2 cellular contexts compared by ENCODE assay signal in genomic region chr2:36597532-36598377, GRCh38.
TF ChIP-seq lines count a peak whose summit lies in the region.

TSS of gene FEZ2 (minus strand) at chr2:36598168. CDS start at chr2:36598142, 26 bp downstream.

TF ChIP-seq in A549, 52 proteins besides CTCF, POLR2A, EP300 and RAD21 (continued from another document):
- TF ChIP-seq PBX3 (IDR thresholded peaks at IDR 0.05), result no peak
- no peak for TF ChIP-seq MAZ (IDR thresholded peaks at IDR 0.05; ENCODE audit: borderline replicate concordance, low read depth, low read length)
- TF ChIP-seq NFE2L2 (conservative IDR thresholded peaks at IDR 0.05; ENCODE audit: low read length), result no peak
- no peak for TF ChIP-seq RCOR1 (IDR thresholded peaks at IDR 0.05; ENCODE audit: low read depth, low read length)

TF ChIP-seq in WTC11, 78 proteins besides CTCF, POLR2A, EP300 and RAD21 (continued from another document):
- TF ChIP-seq ZBTB43 (CRISPR knock-in tag; IDR thresholded peaks at IDR 0.05) (0 out of 2 replicates have a peak, but pooled peaks have one; percentile 71), RORB (CRISPR knock-in tag; IDR thresholded peaks at IDR 0.05) (no peak), HMGXB4 (CRISPR knock-in tag; IDR thresholded peaks at IDR 0.05) (peak; percentile 46; the same call in 1 of the 2 replicates), TEAD1 (CRISPR knock-in tag; IDR thresholded peaks at IDR 0.05) (peak; percentile 84; the same call in 1 of the 2 replicates), MAX (CRISPR knock-in tag; IDR thresholded peaks at IDR 0.05) (peak; percentile 76), ZBTB21 (CRISPR knock-in tag; IDR thresholded peaks at IDR 0.05; ENCODE audit: borderline replicate concordance) (0 out of 2 replicates have a peak, but pooled peaks have one; percentile 6), FOXP1 (CRISPR knock-in tag; IDR thresholded peaks at IDR 0.05; ENCODE audit: borderline replicate concordance) (0 out of 2 replicates have a peak, but pooled peaks have one; percentile 84), ETV6 (CRISPR knock-in tag; IDR thresholded peaks at IDR 0.05) (peak; percentile 80), SP1 (CRISPR knock-in tag; conservative IDR thresholded peaks at IDR 0.05) (peak; percentile 77), MXD4 (CRISPR knock-in tag; IDR thresholded peaks at IDR 0.05; ENCODE audit: borderline replicate concordance) (no peak)
